Comparison of ENCODE assay signal across 12 cellular contexts in genomic region chr9:97854696-97855485, GRCh38. TPM values are rescaled to one million over a fixed set of nuclear protein-coding genes. Genes with fewer than 3 reads are reported as not detected.
DNase-seq lines count a peak whose midpoint lies in the region; ATAC-seq and TF ChIP-seq lines count a peak whose summit lies in the region.
"Had no signal": no experiment of that assay in that cellular context is flagged by ENCODE, and none has a peak within 500 bp of the region (broad histone marks: within the 10 kb centered on the region; RNA-seq: fewer than 3 reads in every experiment).

No MANE protein-coding gene starts in this region.

- H3K9me3 ChIP-seq in SK-N-SH, result no peaks in the 10 kb centered on the region
- H3K9me3 ChIP-seq in HEK293 (ENCODE audit: control insufficient read depth, insufficient read depth, low read depth, low read length), result no peaks in the 10 kb centered on the region
- no peaks in the 10 kb centered on the region for H3K9me3 ChIP-seq in prostate gland
- no peaks in the 10 kb centered on the region for H3K9me3 ChIP-seq in transverse colon

- no peak for TF ChIP-seq CTCF in SK-N-SH (IDR thresholded peaks at IDR 0.05)
- TF ChIP-seq CTCF in HEK293 (tag by site-specific recombination; IDR thresholded peaks at IDR 0.05), result no peak
- TF ChIP-seq CTCF in epithelial cell of esophagus (IDR thresholded peaks at IDR 0.05; ENCODE audit: insufficient read depth, low read depth, low read length, missing control alignments), result no peak
- TF ChIP-seq CTCF in prostate gland (IDR thresholded peaks at IDR 0.05), result no peak
- no peak for TF ChIP-seq CTCF in transverse colon (IDR thresholded peaks at IDR 0.05)

- TF ChIP-seq EP300 in SK-N-SH (IDR thresholded peaks at IDR 0.05; ENCODE audit: borderline replicate concordance in 1 of 2, low read depth in 1 of 2, low read length in 1 of 2) (no peak), transverse colon (IDR thresholded peaks at IDR 0.05; ENCODE audit: low read depth) (no peak)

- H3K4me1 ChIP-seq in SK-N-SH (ENCODE audit: control insufficient read depth in 1 of 2, insufficient read depth in 2 of 2, low read depth in 1 of 2, low read length in 1 of 2), result no peaks in the 10 kb centered on the region; a peak in 1 of 4 replicates
- H3K4me1 ChIP-seq in HEK293 (ENCODE audit: control insufficient read depth, insufficient read depth, low read length), result no peaks in the 10 kb centered on the region
- peaks cover 8% of the 10 kb centered on the region for H3K4me1 ChIP-seq in prostate gland (replicated peaks)
- peaks cover 4 to 34% (median 14%) of the 10 kb centered on the region in 4 donors for H3K4me1 ChIP-seq in transverse colon

- in situ Hi-C loops in transverse colon (cut with MboI; ENCODE audit: low pct_ligation_motif_present in 1 of 4, low pct_unique_long_range_greater_than_20kb in 1 of 4, low sequenced_read_pairs in 3 of 4), result no loop called here

- H3K4me3 ChIP-seq in SK-N-SH (ENCODE audit: low read depth in 2 of 2, low read length in 1 of 2) (no peak overlapping the region), HEK293 (ENCODE audit: low read depth, low read length) (peak overlapping the region; percentile 48), epithelial cell of esophagus (ENCODE audit: low read length) (peak overlapping the region; percentile 20), prostate gland (peak overlapping the region; percentile 23 to 30), transverse colon (no peak overlapping the region)

- intact Hi-C loops in prostate gland (cut with DNase I), result no loop called here
- intact Hi-C loops in transverse colon (cut with DNase I; ENCODE audit: low total_unique reads), result loop anchor here (5.0 kb wide), 1 partner anchor 118 kb away; no protein-coding TSS in a partner anchor

- DNase-seq in SK-N-SH (no peak), epithelial cell of esophagus (ENCODE audit: low read depth) (no peak), prostate gland (ENCODE audit: low spot score) (no peak), transverse colon (no peak), NCI-H345 (lab: John Stamatoyannopoulos, UW) (no peak)

- ATAC-seq in SK-N-SH treated with all-trans-retinoic acid at 6 μM for 48 hours (no peak), GM18517 (IDR thresholded peaks at IDR 0.05; ENCODE audit: unreplicated experiment) (no peak)

- H3K9me2 ChIP-seq in SK-N-SH, result no peaks in the 10 kb centered on the region

- CTCF ChIA-PET in SK-N-SH (lab: Yijun Ruan, JAX), result interaction anchor here (0.8 to 1.1 kb wide), 3 partner anchors 8 to 46 kb away, joined by 3 to 4 read pairs (median 3); no protein-coding TSS in a partner anchor
- CTCF ChIA-PET in HEK293 (lab: Yijun Ruan, JAX), result interaction anchor here (0.6 to 1.8 kb wide), 5 partner anchors 19 to 47 kb away, joined by 3 to 7 read pairs (median 5); no protein-coding TSS in a partner anchor

- H3K27me3 ChIP-seq in SK-N-SH (ENCODE audit: insufficient read depth) (peaks cover 96% of the 10 kb centered on the region), prostate gland (replicated peaks; ENCODE audit: insufficient read depth) (peaks cover 57% of the 10 kb centered on the region), transverse colon (peaks cover 100% of the 10 kb centered on the region)

- no peak overlapping the region for H3K9ac ChIP-seq in SK-N-SH

- no peaks in the 10 kb centered on the region for H4K20me1 ChIP-seq in SK-N-SH (ENCODE audit: insufficient read depth)

- no peak for TF ChIP-seq RAD21 in SK-N-SH (IDR thresholded peaks at IDR 0.05; ENCODE audit: low read length)

- WGBS in SK-N-SH (ENCODE audit: low lambda C conversion rate), result 34% methylated on average over 25 of the region's 71 CpGs
- WGBS in prostate gland, result 20% methylated on average over 40 of the region's 71 CpGs
- 0 to 45% methylated on average over 1 to 60 of the region's 71 CpGs for WGBS in transverse colon (ENCODE audit: low coverage in 1 of 2), 2 donors

- no peaks in the 10 kb centered on the region for H3F3A ChIP-seq in SK-N-SH (replicated peaks; ENCODE audit: insufficient read depth)

- no peak overlapping the region for H2AFZ ChIP-seq in SK-N-SH (ENCODE audit: low read depth)

- POLR2A ChIA-PET in SK-N-SH (lab: Yijun Ruan, JAX), result no interaction called here
- POLR2A ChIA-PET in HEK293 (lab: Yijun Ruan, JAX), result interaction anchor here (1.5 kb wide), 1 partner anchor 10 kb away, joined by 4 read pairs; no protein-coding TSS in a partner anchor

- H3K27ac ChIP-seq in SK-N-SH (ENCODE audit: low read depth in 2 of 2, low read length in 1 of 2) (no peak overlapping the region), HEK293 (ENCODE audit: extremely low read depth, low read depth, low read length) (peak overlapping the region; percentile 74; the same call in 1 of the 2 replicates), prostate gland (no peak overlapping the region), transverse colon (no peak overlapping the region)
- H3K27ac ChIP-seq: 22Rv1, cardiac muscle cell had no signal

- H3K36me3 ChIP-seq in SK-N-SH (replicated peaks in 1 of 2; ENCODE audit: control insufficient read depth in 1 of 2, insufficient read depth in 2 of 2, low read length in 1 of 2), result no peaks in the 10 kb centered on the region
- H3K36me3 ChIP-seq in HEK293 (ENCODE audit: control insufficient read depth in 2 of 2, insufficient read depth in 1 of 2, low read length in 2 of 2), result no peaks in the 10 kb centered on the region
- no peaks in the 10 kb centered on the region for H3K36me3 ChIP-seq in prostate gland
- H3K36me3 ChIP-seq in transverse colon, result no peaks in the 10 kb centered on the region
- H3K36me3 ChIP-seq: cardiac muscle cell had no signal

- no peak overlapping the region for H3K4me2 ChIP-seq in SK-N-SH

- no peaks in the 10 kb centered on the region for H3K79me2 ChIP-seq in SK-N-SH (ENCODE audit: insufficient read depth)

- TF ChIP-seq POLR2A in prostate gland (IDR thresholded peaks at IDR 0.05) (no peak), transverse colon (IDR thresholded peaks at IDR 0.05) (no peak)

TF ChIP-seq in SK-N-SH, 30 proteins besides CTCF, POLR2A, EP300 and RAD21:
- TF ChIP-seq GATA2 (CRISPR knock-in tag; IDR thresholded peaks at IDR 0.05) (no peak), EZH2phosphoT487 (IDR thresholded peaks at IDR 0.05; ENCODE audit: borderline replicate concordance, low read depth) (peak; percentile 25; the same call in 1 of the 2 replicates)

TF ChIP-seq in SK-N-SH treated with all-trans-retinoic acid at 6 μM for 48 hours, 23 proteins besides CTCF, POLR2A, EP300 and RAD21 (continues in another document):
- no peak for TF ChIP-seq SNAI2 (CRISPR knock-in tag; IDR thresholded peaks at IDR 0.05)
- TF ChIP-seq TOX (CRISPR knock-in tag; IDR thresholded peaks at IDR 0.05; ENCODE audit: borderline replicate concordance), result no peak
- TF ChIP-seq GLIS3 (CRISPR knock-in tag; IDR thresholded peaks at IDR 0.05), result no peak
- TF ChIP-seq OSR1 (CRISPR knock-in tag; IDR thresholded peaks at IDR 0.05), result no peak
- TF ChIP-seq ZNF565 (CRISPR knock-in tag; conservative IDR thresholded peaks at IDR 0.05; ENCODE audit: low read depth), result no peak
- TF ChIP-seq ZC3H10 (CRISPR knock-in tag; IDR thresholded peaks at IDR 0.05), result no peak
- TF ChIP-seq ZFP3 (CRISPR knock-in tag; IDR thresholded peaks at IDR 0.05), result no peak
- no peak for TF ChIP-seq CSRNP3 (CRISPR knock-in tag; IDR thresholded peaks at IDR 0.05)
- no peak for TF ChIP-seq ISL1 (CRISPR knock-in tag; IDR thresholded peaks at IDR 0.05)
- no peak for TF ChIP-seq ESRRG (CRISPR knock-in tag; IDR thresholded peaks at IDR 0.05)
- TF ChIP-seq ZFP30 (CRISPR knock-in tag; IDR thresholded peaks at IDR 0.05), result no peak

TF ChIP-seq in HEK293, 187 proteins besides CTCF, POLR2A, EP300 and RAD21:
- TF ChIP-seq ZNF202 (tag by site-specific recombination; IDR thresholded peaks at IDR 0.05; ENCODE audit: borderline replicate concordance) (peak; percentile 22; the same call in 1 of the 2 replicates), ZNF670 (tag by site-specific recombination; IDR thresholded peaks at IDR 0.05; ENCODE audit: low read depth) (no peak)

RNA-seq across cellular contexts. Expression of gene FOXE1, which starts 1.9 kb away (rescaled TPM):
- 0.03 and 0.08 TPM in 2 replicates for polyA plus RNA-seq in SK-N-SH (2012; rRNA removed)
- 0.04 TPM in 2 replicates for polyA plus RNA-seq in SK-N-SH (2012; cell fraction: cytosol; rRNA removed)
- 0.01 TPM in 2 replicates for polyA plus RNA-seq in SK-N-SH (2012; cell fraction: nucleus; rRNA removed)
- total RNA-seq in prostate gland, result 1 to 10 TPM in 1 of 2 donors, under 1 TPM in 1; 0.97 to 5.5 TPM
- total RNA-seq in transverse colon, result not detected
- total RNA-seq: activated T-helper 17 cell treated with anti-CD3 and anti-CD28 coated beads, Interleukin-2, amount 50 U/mL, for 72 hours; cardiac muscle cell; M059J had no signal
- polyA plus RNA-seq: cardiac muscle cell had no signal

Comparison
In these comparisons a context has a peak if more than half of its experiments do, and no peak if none do; other contexts are left out.
1. H3K4me3 ChIP-seq: peak in HEK293 (single experiment), epithelial cell of esophagus (single experiment) and prostate gland (2 of 2); none in SK-N-SH (0 of 2) and transverse colon (0 of 4).